14 cellular contexts compared by ENCODE assay signal in genomic region chr6:55175078-55175777, GRCh38. TPM values are rescaled to one million over a fixed set of nuclear protein-coding genes. Genes with fewer than 3 reads are reported as not detected.
DNase-seq lines count a peak whose midpoint lies in the region; ATAC-seq and TF ChIP-seq lines count a peak whose summit lies in the region.
"Had no signal": no experiment of that assay in that cellular context is flagged by ENCODE, and none has a peak within 500 bp of the region (broad histone marks: within the 10 kb centered on the region; RNA-seq: fewer than 3 reads in every experiment).

No MANE protein-coding gene starts in this region.

- TF ChIP-seq CTCF in gastrocnemius medialis (IDR thresholded peaks at IDR 0.05 in 4 of 5, conservative IDR thresholded peaks at IDR 0.05 in 1 of 5) (no peak), Calu3 (IDR thresholded peaks at IDR 0.05; ENCODE audit: unreplicated experiment) (no peak)

- no peaks in the 10 kb centered on the region for H3K4me1 Mint-ChIP-seq in stimulated activated effector memory CD8-positive, alpha-beta T cell treated with anti-CD3 and anti-CD28 coated beads, Interleukin-12 subunit alpha, Interleukin-12 subunit beta, amount 100 ng/mL, for 72 hours
- H3K4me1 Mint-ChIP-seq in Calu3 (ENCODE audit: low read depth, unreplicated experiment): no peaks in the 10 kb centered on the region
- H3K4me1 Mint-ChIP-seq: activated CD4-positive, alpha-beta T cell treated with anti-CD3 and anti-CD28 coated beads for 36 hours; CD4-positive, alpha-beta memory T cell had no signal

- in situ Hi-C loops in gastrocnemius medialis (cut with MboI; ENCODE audit: low sequenced_read_pairs in 4 of 4): no loop called here

- DNase-seq in NCI-H1105 treated with DMSO at 0.1 percent for 48 hours (lab: John Stamatoyannopoulos, UW): peak; percentile 19
- DNase-seq in NCI-H1105 (lab: John Stamatoyannopoulos, UW): no peak
- DNase-seq in SK-N-MC (ENCODE audit: low read depth, low spot score): no peak
- no peak for DNase-seq in gastrocnemius medialis
- no peak for DNase-seq in stimulated activated effector memory CD8-positive, alpha-beta T cell treated with anti-CD3 and anti-CD28 coated beads, Interleukin-12 subunit alpha, Interleukin-12 subunit beta, amount 100 ng/mL, for 72 hours (ENCODE audit: low spot score in 2 of 2)
- no peak for DNase-seq in Calu3
- DNase-seq: activated CD4-positive, alpha-beta T cell treated with anti-CD3 and anti-CD28 coated beads for 36 hours; activated naive CD8-positive, alpha-beta T cell treated with anti-CD3 and anti-CD28 coated beads, Interleukin-2, amount 50 U/mL, for 24 hours; CD4-positive, alpha-beta memory T cell; HFFc6; NCI-H2171 treated with DMSO at 0.1 percent for 48 hours had no signal

- no peaks in the 10 kb centered on the region for H3K36me3 Mint-ChIP-seq in stimulated activated effector memory CD8-positive, alpha-beta T cell treated with anti-CD3 and anti-CD28 coated beads, Interleukin-12 subunit alpha, Interleukin-12 subunit beta, amount 100 ng/mL, for 72 hours
- H3K36me3 Mint-ChIP-seq in Calu3 (ENCODE audit: insufficient read depth, unreplicated experiment): no peaks in the 10 kb centered on the region
- H3K36me3 Mint-ChIP-seq: CD4-positive, alpha-beta memory T cell had no signal

- no peak overlapping the region for H3K9ac ChIP-seq in SK-N-MC (ENCODE audit: insufficient read length)

- peaks cover 0 to 8% of the 10 kb centered on the region in 2 donors for H3K4me1 ChIP-seq in gastrocnemius medialis

- BruUV-seq in Calu3 (replicated peaks; lab: Mats Ljungman, UMichigan): no TSS peak

- H3K9me3 ChIP-seq in SK-N-MC (ENCODE audit: low read depth, low read length) (no peaks in the 10 kb centered on the region), iPS-18c (ENCODE audit: control insufficient read depth, insufficient read depth, low read length) (peaks cover 2% of the 10 kb centered on the region), gastrocnemius medialis (no peaks in the 10 kb centered on the region)

- peaks cover 18% of the 10 kb centered on the region for H3K9me3 Mint-ChIP-seq in stimulated activated effector memory CD8-positive, alpha-beta T cell treated with anti-CD3 and anti-CD28 coated beads, Interleukin-12 subunit alpha, Interleukin-12 subunit beta, amount 100 ng/mL, for 72 hours
- no peaks in the 10 kb centered on the region for H3K9me3 Mint-ChIP-seq in Calu3 (ENCODE audit: low read depth, unreplicated experiment)

- TF ChIP-seq POLR2A in gastrocnemius medialis (IDR thresholded peaks at IDR 0.05): no peak

- no peak overlapping the region for H3K27ac Mint-ChIP-seq in stimulated activated effector memory CD8-positive, alpha-beta T cell treated with anti-CD3 and anti-CD28 coated beads, Interleukin-12 subunit alpha, Interleukin-12 subunit beta, amount 100 ng/mL, for 72 hours
- no peak overlapping the region for H3K27ac Mint-ChIP-seq in Calu3 (ENCODE audit: unreplicated experiment)
- H3K27ac Mint-ChIP-seq: activated CD4-positive, alpha-beta T cell treated with anti-CD3 and anti-CD28 coated beads for 36 hours; activated naive CD8-positive, alpha-beta T cell treated with anti-CD3 and anti-CD28 coated beads, Interleukin-2, amount 50 U/mL, for 24 hours; CD4-positive, alpha-beta memory T cell; HFFc6 had no signal

- H3K4me3 ChIP-seq in SK-N-MC: 0 out of 2 replicates have a peak overlapping the region, but pooled peaks have one; percentile 22
- H3K4me3 ChIP-seq in iPS-18c (ENCODE audit: insufficient read depth, low read depth, low read length): peak overlapping the region; percentile 58
- peak overlapping the region; percentile 36 to 55 (median 43) for H3K4me3 ChIP-seq in gastrocnemius medialis

- peaks cover 23 to 32% (median 26%) of the 10 kb centered on the region in 3 donors for H3K27me3 ChIP-seq in gastrocnemius medialis

- ATAC-seq in gastrocnemius medialis (no peak), GM21390 (IDR thresholded peaks at IDR 0.05; ENCODE audit: unreplicated experiment) (no peak)
- no peak for ATAC-seq in stimulated activated effector memory CD8-positive, alpha-beta T cell treated with anti-CD3 and anti-CD28 coated beads, Interleukin-12 subunit alpha, Interleukin-12 subunit beta, amount 100 ng/mL, for 72 hours
- ATAC-seq: activated CD4-positive, alpha-beta T cell treated with anti-CD3 and anti-CD28 coated beads for 36 hours; activated naive CD8-positive, alpha-beta T cell treated with anti-CD3 and anti-CD28 coated beads, Interleukin-2, amount 50 U/mL, for 24 hours had no signal

- H3K4me3 Mint-ChIP-seq in stimulated activated effector memory CD8-positive, alpha-beta T cell treated with anti-CD3 and anti-CD28 coated beads, Interleukin-12 subunit alpha, Interleukin-12 subunit beta, amount 100 ng/mL, for 72 hours: no peak overlapping the region
- no peak overlapping the region for H3K4me3 Mint-ChIP-seq in Calu3 (ENCODE audit: low read depth, unreplicated experiment)
- H3K4me3 Mint-ChIP-seq: activated CD4-positive, alpha-beta T cell treated with anti-CD3 and anti-CD28 coated beads for 36 hours; activated naive CD8-positive, alpha-beta T cell treated with anti-CD3 and anti-CD28 coated beads, Interleukin-2, amount 50 U/mL, for 24 hours; CD4-positive, alpha-beta memory T cell; HFFc6 had no signal

- H3K27ac ChIP-seq in SK-N-MC (no peak overlapping the region), gastrocnemius medialis (no peak overlapping the region)

- peaks cover 22% of the 10 kb centered on the region for H3K27me3 Mint-ChIP-seq in Calu3 (ENCODE audit: unreplicated experiment)

- H3K36me3 ChIP-seq in SK-N-MC (ENCODE audit: insufficient read depth, low read length): no peaks in the 10 kb centered on the region
- no peaks in the 10 kb centered on the region for H3K36me3 ChIP-seq in gastrocnemius medialis

- CTCF ChIA-PET in Calu3 (lab: Charles Lee): no interaction called here

- intact Hi-C loops in gastrocnemius medialis (cut with DNase I; ENCODE audit: low total_unique reads): no loop called here
- intact Hi-C loops in Calu3 (cut with micrococcal nuclease; ENCODE audit: unreplicated experiment): no loop called here

RNA-seq across cellular contexts. Expression of gene HCRTR2, which starts 0.9 kb away (rescaled TPM):
- not detected for total RNA-seq in gastrocnemius medialis
- not detected in 2 replicates for total RNA-seq in Calu3 (2022)
- total RNA-seq: activated CD4-positive, alpha-beta T cell treated with anti-CD3 and anti-CD28 coated beads for 36 hours; CD4-positive, alpha-beta memory T cell; HFFc6; T-helper 2 cell treated with Interferon-gamma antibody and Interleukin-4, amounts not matched to agents 100 ng/mL and 5 ng/mL, for 36 hours had no signal
